ENCODE assay signal across 9 cellular contexts in the genomic region with DNA sequence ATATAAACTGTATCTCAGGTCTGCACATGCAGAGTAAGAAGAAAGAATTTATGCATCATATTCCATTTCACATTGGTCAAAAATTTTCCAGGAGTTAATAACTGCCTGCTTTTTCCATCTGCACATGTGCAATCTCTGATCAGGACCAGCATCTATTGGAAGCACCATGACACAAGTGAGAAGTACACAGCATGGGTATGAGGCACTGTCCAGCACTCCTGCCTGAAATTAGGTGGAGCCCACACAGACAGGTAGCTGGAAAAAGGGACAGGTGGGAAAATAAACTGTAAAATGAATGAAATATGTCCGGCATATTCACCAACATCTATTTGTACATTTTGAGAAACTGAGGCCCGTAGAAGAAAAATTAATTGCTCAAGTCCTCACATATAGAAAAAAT.
"Had no signal": no experiment of that assay in that cellular context is flagged by ENCODE, and none has a peak within 500 bp of the region (broad histone marks: within the 10 kb centered on the region; RNA-seq: fewer than 3 reads in every experiment).

No MANE protein-coding gene starts in this region.

- H3K36me3 Mint-ChIP-seq: IgD-negative memory B cell had no signal

- H3K9ac ChIP-seq: KMS-11 had no signal

- H3K4me2 ChIP-seq: KMS-11 had no signal

- H3K4me3 Mint-ChIP-seq: IgD-negative memory B cell had no signal

- H3K27ac Mint-ChIP-seq: IgD-negative memory B cell had no signal

- FAIRE-seq: HepG2, HTR-8/SVneo, K562 had no signal

- DNase-seq: IMR-90, KBM-7, KG1 had no signal

- ATAC-seq: HepG2, K562 had no signal

- H3K27me3 Mint-ChIP-seq: IgD-negative memory B cell had no signal

- H3K27ac ChIP-seq: HL-60, KMS-11 had no signal

- H3K4me1 Mint-ChIP-seq: IgD-negative memory B cell had no signal

- H3K4me3 ChIP-seq: K562 had no signal
